24 cellular contexts compared by ENCODE assay signal in the genomic region with DNA sequence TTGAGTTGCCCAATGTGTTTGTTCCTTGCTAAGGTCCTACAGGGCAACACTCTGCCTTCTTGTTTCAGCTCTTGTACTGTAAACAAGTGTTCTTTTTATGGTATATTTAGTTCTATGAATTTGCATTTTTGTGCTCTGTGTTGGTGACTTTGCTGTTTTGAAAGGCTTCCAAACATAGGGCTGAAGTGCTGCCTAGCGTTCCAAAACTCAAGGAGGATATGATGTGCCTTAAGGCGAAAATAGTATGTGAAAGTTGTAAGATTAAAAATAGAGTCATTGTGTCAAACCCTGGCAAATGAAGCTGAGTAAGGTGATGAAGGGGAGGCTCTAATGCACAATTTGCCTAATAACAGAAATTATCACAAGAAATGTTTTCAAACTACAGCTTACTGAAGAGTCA.
"Had no signal": no experiment of that assay in that cellular context is flagged by ENCODE, and none has a peak within 500 bp of the region (broad histone marks: within the 10 kb centered on the region; RNA-seq: fewer than 3 reads in every experiment).

No MANE protein-coding gene starts in this region.

- H3K27ac ChIP-seq: colonic mucosa, epithelial cell of prostate, esophagus squamous epithelium, gastroesophageal sphincter, heart left ventricle, hepatocyte, left lung, lower lobe of right lung had no signal

- H2AFZ ChIP-seq: hepatocyte had no signal

- H3K4me1 ChIP-seq: colonic mucosa, esophagus squamous epithelium, gastroesophageal sphincter, heart left ventricle, left lung, lower lobe of right lung had no signal

- H3K4me3 ChIP-seq: colonic mucosa, esophagus squamous epithelium, gastroesophageal sphincter, heart left ventricle, hepatocyte, left lung, lower lobe of right lung, mucosa of descending colon had no signal

- DNase-seq: colonic mucosa; cortex of kidney; effector CD8-positive, alpha-beta T cell; effector memory CD8-positive, alpha-beta T cell; endodermal cell; erythroblast; esophagus squamous epithelium; foreskin fibroblast; heart left ventricle; hypothalamus; immature natural killer cell; left cardiac atrium; left lung; left ventricle myocardium superior; lower lobe of right lung; mesenchymal stem cell; mucosa of descending colon; naive B cell had no signal

- H3K9me3 Mint-ChIP-seq: dendritic cell treated with granulocyte-macrophage colony-stimulating factor and Interleukin-4, amounts not matched to agents 40 ng/mL and 50 ng/mL, for 4 days; effector memory CD8-positive, alpha-beta T cell; endodermal cell; mesothelial cell of epicardium had no signal

- H3K36me3 ChIP-seq: colonic mucosa, esophagus squamous epithelium, gastroesophageal sphincter, heart left ventricle, left lung, lower lobe of right lung had no signal

- H3K36me3 Mint-ChIP-seq: immature natural killer cell, mesothelial cell of epicardium, naive B cell had no signal

- H3K27me3 Mint-ChIP-seq: dendritic cell treated with granulocyte-macrophage colony-stimulating factor and Interleukin-4, amounts not matched to agents 40 ng/mL and 50 ng/mL, for 4 days; effector memory CD8-positive, alpha-beta T cell; naive B cell had no signal

- H3K4me1 Mint-ChIP-seq: immature natural killer cell, mesothelial cell of epicardium, naive B cell had no signal

- H3K4me2 ChIP-seq: hepatocyte had no signal

- ATAC-seq: effector memory CD8-positive, alpha-beta T cell; esophagus mucosa; gastroesophageal sphincter; heart left ventricle; left cardiac atrium; left lung; left ventricle myocardium superior; lower lobe of right lung; mucosa of descending colon had no signal

- H3K27me3 ChIP-seq: colonic mucosa, esophagus squamous epithelium, gastroesophageal sphincter, heart left ventricle, hepatocyte, left lung had no signal

- H3K9me3 ChIP-seq: colonic mucosa, esophagus squamous epithelium, gastroesophageal sphincter, heart left ventricle, left lung, lower lobe of right lung had no signal

- H3K4me3 Mint-ChIP-seq: dendritic cell treated with granulocyte-macrophage colony-stimulating factor and Interleukin-4, amounts not matched to agents 40 ng/mL and 50 ng/mL, for 4 days; effector memory CD8-positive, alpha-beta T cell; endodermal cell; immature natural killer cell; mesothelial cell of epicardium; naive B cell had no signal

- H3K27ac Mint-ChIP-seq: dendritic cell treated with granulocyte-macrophage colony-stimulating factor and Interleukin-4, amounts not matched to agents 40 ng/mL and 50 ng/mL, for 4 days; effector memory CD8-positive, alpha-beta T cell; endodermal cell; immature natural killer cell; mesothelial cell of epicardium; naive B cell had no signal

- H3K79me2 ChIP-seq: hepatocyte had no signal
